ENCODE assay signal across 17 cellular contexts in the genomic region with DNA sequence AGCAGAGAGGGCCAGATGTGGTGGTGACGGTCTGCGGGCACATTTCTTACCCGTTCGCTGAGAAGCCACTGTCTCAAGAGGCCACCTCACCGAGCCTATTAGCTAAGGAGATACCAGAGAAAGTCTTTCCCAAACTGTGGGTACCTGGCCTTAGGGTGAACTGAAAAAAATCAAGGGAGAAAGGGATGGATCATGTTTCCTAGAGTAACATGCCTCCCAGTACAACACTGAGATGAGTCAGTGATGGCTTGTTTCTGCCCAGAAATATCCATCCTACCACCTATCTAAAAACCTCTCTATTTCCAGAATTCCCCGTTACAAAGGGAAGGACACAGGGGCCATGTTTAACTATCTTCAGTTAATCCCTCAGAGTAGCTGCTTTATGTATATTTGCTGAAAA.
"Had no signal": no experiment of that assay in that cellular context is flagged by ENCODE, and none has a peak within 500 bp of the region (broad histone marks: within the 10 kb centered on the region; RNA-seq: fewer than 3 reads in every experiment).

No MANE protein-coding gene starts in this region.

- H3K4me3 ChIP-seq: adrenal gland, breast epithelium, PC-9 had no signal

- H3K9me3 ChIP-seq: adrenal gland, breast epithelium had no signal

- H3K4me2 ChIP-seq: PC-9 had no signal

- H2AFZ ChIP-seq: PC-9 had no signal

- H3K27me3 ChIP-seq: adrenal gland, breast epithelium had no signal

- H3K4me1 ChIP-seq: adrenal gland, breast epithelium had no signal

- H3K36me3 ChIP-seq: adrenal gland, breast epithelium had no signal

- DNase-seq: activated CD4-positive, alpha-beta T cell treated with anti-CD3 and anti-CD28 coated beads for 48 hours; activated CD4-positive, alpha-beta T cell treated with anti-CD3 and anti-CD28 coated beads, Interleukin-2, amount 50 U/mL, for 4 hours; activated CD8-positive, alpha-beta memory T cell treated with anti-CD3 and anti-CD28 coated beads, Interleukin-2, amount 50 U/mL, for 48 hours; activated CD8-positive, alpha-beta T cell treated with anti-CD3 and anti-CD28 coated beads, Interleukin-2, amount 10 ng/mL, durations not matched to agents 7 days and 5 days; activated naive CD4-positive, alpha-beta T cell treated with anti-CD3 and anti-CD28 coated beads, Interleukin-2, amount 50 U/mL, for 16 hours; activated naive CD8-positive, alpha-beta T cell treated with anti-CD3 and anti-CD28 coated beads, Interleukin-2, amount 10 ng/mL, durations not matched to agents 7 days and 5 days; activated T-cell treated with anti-CD3 and anti-CD28 coated beads, Interleukin-2, amount 50 U/mL, for 1 hour; adrenal gland; anterior cingulate cortex; central memory CD4-positive, alpha-beta T cell; KG1; NCI-H1092; NCI-H1930; PC-9; SHP77 treated with DMSO at 0.1 percent for 48 hours had no signal

- ATAC-seq: activated CD4-positive, CD25-positive, alpha-beta regulatory T cell treated with anti-CD3 and anti-CD28 coated beads, Interleukin-2, amount 50 U/mL, for 24 hours; activated CD8-positive, alpha-beta T cell treated with anti-CD3 and anti-CD28 coated beads, Interleukin-2, amount 10 ng/mL, durations not matched to agents 7 days and 5 days had no signal

- H3K27ac ChIP-seq: adrenal gland, breast epithelium, PC-9 had no signal
